Comparison of ENCODE assay signal across 22 cellular contexts in the genomic region with DNA sequence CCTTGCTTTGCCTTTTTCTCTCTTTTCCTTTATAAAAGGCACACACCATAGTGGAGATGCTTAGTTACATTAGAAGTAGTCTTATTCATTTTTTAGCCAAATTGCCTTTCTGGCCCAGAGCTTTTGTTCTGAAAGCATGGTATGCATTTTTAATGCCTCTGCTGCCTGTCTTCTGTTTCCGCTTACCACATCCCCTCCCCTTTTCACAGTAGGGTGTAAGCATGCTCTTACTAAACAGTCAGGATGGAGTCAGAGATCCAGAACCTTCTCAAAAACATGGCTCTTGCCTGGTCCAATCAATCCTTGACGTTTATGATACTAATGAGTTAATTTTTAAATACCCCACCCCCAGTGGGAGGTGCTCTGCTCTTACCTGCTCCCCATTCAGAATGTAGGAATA. TPM values are rescaled to one million over a fixed set of nuclear protein-coding genes. Genes with fewer than 3 reads are reported as not detected.
"Had no signal": no experiment of that assay in that cellular context is flagged by ENCODE, and none has a peak within 500 bp of the region (broad histone marks: within the 10 kb centered on the region; RNA-seq: fewer than 3 reads in every experiment).

No MANE protein-coding gene starts in this region.

- H3K9me3 ChIP-seq: adrenal gland, body of pancreas, esophagus muscularis mucosa, SK-N-SH, thyroid gland, vagina had no signal

- H3K4me1 Mint-ChIP-seq: immature natural killer cell; stimulated activated effector memory CD8-positive, alpha-beta T cell treated with anti-CD3 and anti-CD28 coated beads, Interleukin-12 subunit alpha, Interleukin-12 subunit beta, amount 100 ng/mL, for 72 hours had no signal

- H3K27ac Mint-ChIP-seq: activated CD8-positive, alpha-beta memory T cell treated with anti-CD3 and anti-CD28 coated beads, Interleukin-2, amount 10 ng/mL, durations not matched to agents 7 days and 5 days; nephron; stimulated activated effector memory CD8-positive, alpha-beta T cell treated with anti-CD3 and anti-CD28 coated beads, Interleukin-12 subunit alpha, Interleukin-12 subunit beta, amount 100 ng/mL, for 72 hours had no signal

- H3K9ac ChIP-seq: SK-N-SH had no signal

- H3K27me3 Mint-ChIP-seq: activated CD8-positive, alpha-beta memory T cell treated with anti-CD3 and anti-CD28 coated beads, Interleukin-2, amount 10 ng/mL, durations not matched to agents 7 days and 5 days had no signal

- DNase-seq: activated CD4-positive, alpha-beta T cell treated with anti-CD3 and anti-CD28 coated beads for 4 hours; activated CD8-positive, alpha-beta memory T cell treated with anti-CD3 and anti-CD28 coated beads, Interleukin-2, amount 10 ng/mL, durations not matched to agents 7 days and 5 days; activated effector memory CD4-positive, alpha-beta T cell treated with anti-CD3 and anti-CD28 coated beads, Interleukin-2, amount 50 U/mL, for 16 hours; activated T-cell treated with anti-CD3 and anti-CD28 coated beads, Interleukin-2, amount 50 U/mL, for 4 hours; adrenal gland; body of pancreas; caudate nucleus; effector CD4-positive, alpha-beta T cell; hypothalamus; immature natural killer cell; mesenchymal stem cell; occipital lobe; SK-N-SH; T-helper 1 cell; thyroid gland had no signal

- H3K36me3 ChIP-seq: adrenal gland had no signal

- H3K27me3 ChIP-seq: adrenal gland, body of pancreas, esophagus muscularis mucosa, thyroid gland, vagina had no signal

- ATAC-seq: activated CD8-positive, alpha-beta memory T cell treated with anti-CD3 and anti-CD28 coated beads, Interleukin-2, amount 10 ng/mL, durations not matched to agents 7 days and 5 days; activated T-cell treated with anti-CD3 and anti-CD28 coated beads, Interleukin-2, amount 50 U/mL, for 4 hours; body of pancreas; stimulated activated effector memory CD8-positive, alpha-beta T cell treated with anti-CD3 and anti-CD28 coated beads, Interleukin-12 subunit alpha, Interleukin-12 subunit beta, amount 100 ng/mL, for 72 hours had no signal

- H3K4me3 ChIP-seq: adrenal gland, body of pancreas, coronary artery, esophagus muscularis mucosa, thyroid gland, vagina had no signal

- H3K4me1 ChIP-seq: adrenal gland, body of pancreas, esophagus muscularis mucosa, thyroid gland, vagina had no signal

- H3K9me2 ChIP-seq: SK-N-SH had no signal

- H3K9me3 Mint-ChIP-seq: activated T-cell treated with anti-CD3 and anti-CD28 coated beads, Interleukin-2, amount 50 U/mL, for 4 hours; immature natural killer cell; nephron; stimulated activated effector memory CD8-positive, alpha-beta T cell treated with anti-CD3 and anti-CD28 coated beads, Interleukin-12 subunit alpha, Interleukin-12 subunit beta, amount 100 ng/mL, for 72 hours had no signal

- H3K4me3 Mint-ChIP-seq: activated CD8-positive, alpha-beta memory T cell treated with anti-CD3 and anti-CD28 coated beads, Interleukin-2, amount 10 ng/mL, durations not matched to agents 7 days and 5 days; activated T-cell treated with anti-CD3 and anti-CD28 coated beads, Interleukin-2, amount 50 U/mL, for 4 hours; immature natural killer cell; nephron; stimulated activated effector memory CD8-positive, alpha-beta T cell treated with anti-CD3 and anti-CD28 coated beads, Interleukin-12 subunit alpha, Interleukin-12 subunit beta, amount 100 ng/mL, for 72 hours had no signal

- H3K4me2 ChIP-seq: SK-N-SH had no signal

- H3K27ac ChIP-seq: adrenal gland, body of pancreas, coronary artery, esophagus muscularis mucosa, thyroid gland, vagina had no signal

RNA-seq across cellular contexts. Expression of a gene that starts 22.5 kb away (rescaled TPM):
- total RNA-seq: activated CD8-positive, alpha-beta memory T cell treated with anti-CD3 and anti-CD28 coated beads, Interleukin-2, amount 10 ng/mL, durations not matched to agents 7 days and 5 days; activated T-cell treated with anti-CD3 and anti-CD28 coated beads, Interleukin-2, amount 50 U/mL, for 4 hours; adrenal gland; body of pancreas; occipital lobe; posterior vena cava; vagina had no signal
- polyA plus RNA-seq: adrenal gland, immature natural killer cell, liver, SK-N-SH had no signal
